16 cellular contexts compared by ENCODE assay signal in genomic region chr14:92460541-92460915, GRCh38. TPM values are rescaled to one million over a fixed set of nuclear protein-coding genes. Genes with fewer than 3 reads are reported as not detected.
DNase-seq lines count a peak whose midpoint lies in the region; ATAC-seq, FAIRE-seq and TF ChIP-seq lines count a peak whose summit lies in the region.
"Had no signal": no experiment of that assay in that cellular context is flagged by ENCODE, and none has a peak within 500 bp of the region (broad histone marks: within the 10 kb centered on the region; RNA-seq: fewer than 3 reads in every experiment).

No MANE protein-coding gene starts in this region.

- CTCF ChIA-PET in endothelial cell of umbilical vein (lab: Charles Lee), result interaction anchor here (0.7 to 3.1 kb wide), 19 partner anchors 11 to 354 kb away, joined by 3 to 17 read pairs (median 4); partner anchors contain the start of genes ATXN3, CPSF2, LGMN and NDUFB1

- no peak overlapping the region for H3K4me3 ChIP-seq in right atrium auricular region
- no peak overlapping the region for H3K4me3 ChIP-seq in endothelial cell of umbilical vein (replicated peaks in 1 of 3; ENCODE audit: insufficient read depth in 1 of 3, low read depth in 1 of 3, low read length in 3 of 3)
- H3K4me3 ChIP-seq in lower leg skin (ENCODE audit: low read depth, poor library complexity, severe bottlenecking), result no peak overlapping the region
- H3K4me3 ChIP-seq: colonic mucosa, SJSA1 had no signal

- H2AFZ ChIP-seq in endothelial cell of umbilical vein (ENCODE audit: low read depth, low read length), result peak overlapping the region; percentile 11

- POLR2A ChIA-PET in endothelial cell of umbilical vein (lab: Charles Lee), result no interaction called here

- H3K27ac ChIP-seq in right atrium auricular region (peak overlapping the region; percentile 58 to 63), endothelial cell of umbilical vein (ENCODE audit: insufficient read depth, low read depth, low read length) (peak overlapping the region; percentile 86)
- H3K27ac ChIP-seq: colonic mucosa, KMS-11, SJSA1 had no signal

- no peaks in the 10 kb centered on the region for H3K9me1 ChIP-seq in endothelial cell of umbilical vein (replicated peaks; ENCODE audit: control insufficient read depth, extremely low read depth, insufficient read depth, low read length)

- no peaks in the 10 kb centered on the region for H4K20me1 ChIP-seq in endothelial cell of umbilical vein (replicated peaks; ENCODE audit: control insufficient read depth, extremely low read depth, insufficient read depth, low read length)

- TF ChIP-seq POLR2A in endothelial cell of umbilical vein (IDR thresholded peaks at IDR 0.05; ENCODE audit: low read depth, low read length) (no peak), lower leg skin (IDR thresholded peaks at IDR 0.05) (no peak)

- peak overlapping the region; percentile 42 for H3K9ac ChIP-seq in endothelial cell of umbilical vein (replicated peaks; ENCODE audit: extremely low read depth, insufficient read depth, low read length)
- H3K9ac ChIP-seq: KMS-11 had no signal

- BruUV-seq in endothelial cell of umbilical vein (replicated peaks; lab: Mats Ljungman, UMichigan), result no TSS peak

- no peaks in the 10 kb centered on the region for H3K79me2 ChIP-seq in endothelial cell of umbilical vein (ENCODE audit: control insufficient read depth, insufficient read depth, low read length)

- DNase-seq in right atrium auricular region (ENCODE audit: low spot score) (no peak), Right ventricle myocardium superior (no peak), endothelial cell of umbilical vein (ENCODE audit: low read depth, low spot score) (no peak), sciatic nerve (ENCODE audit: low spot score) (peak; percentile 23), lower leg skin (ENCODE audit: low spot score in 2 of 2) (no peak), HPDE6-E6E7 (ENCODE audit: extremely low spot score) (no peak), iPS-NIHi11 (ENCODE audit: low spot score) (no peak)
- DNase-seq: ACHN; amniotic stem cell; colonic mucosa; NCI-H2227 treated with DMSO at 0.1 percent for 48 hours; stimulated activated naive CD4-positive, alpha-beta T cell had no signal

- H3K4me1 ChIP-seq in right atrium auricular region (peaks cover 0 to 20% of the 10 kb centered on the region in 2 donors), endothelial cell of umbilical vein (ENCODE audit: control insufficient read depth, extremely low read depth, insufficient read depth, low read length) (peaks cover 30% of the 10 kb centered on the region)
- H3K4me1 ChIP-seq: colonic mucosa had no signal

- 74 to 81% methylated on average over 6 of the region's 6 CpGs for WGBS in lower leg skin, 2 donors

- no peak for ATAC-seq in Right ventricle myocardium superior (ENCODE audit: poor library complexity)
- ATAC-seq in sciatic nerve, result no peak
- ATAC-seq in HG02884 (IDR thresholded peaks at IDR 0.05; ENCODE audit: unreplicated experiment), result no peak

- FAIRE-seq in endothelial cell of umbilical vein (lab: Jason Lieb, UNC), result peak; percentile 24
- FAIRE-seq: TTC549 had no signal

- H3K36me3 ChIP-seq in right atrium auricular region (no peaks in the 10 kb centered on the region), endothelial cell of umbilical vein (ENCODE audit: control insufficient read depth in 2 of 2, extremely low read depth in 1 of 2, insufficient read depth in 2 of 2, low read length in 2 of 2) (no peaks in the 10 kb centered on the region)
- H3K36me3 ChIP-seq: colonic mucosa, SJSA1 had no signal

- dilution Hi-C loops in endothelial cell of umbilical vein (cut with MboI; ENCODE audit: extremely low pct_ligation_motif_present, low sequenced_read_pairs), result no loop called here

- H3K27me3 ChIP-seq in right atrium auricular region (no peaks in the 10 kb centered on the region), endothelial cell of umbilical vein (ENCODE audit: control insufficient read depth in 2 of 2, insufficient read depth in 2 of 2, low read length in 2 of 2) (no peaks in the 10 kb centered on the region)
- H3K27me3 ChIP-seq: colonic mucosa, SJSA1 had no signal

- intact Hi-C loops in Right ventricle myocardium superior (cut with DNase I) (no loop called here), endothelial cell of umbilical vein (cut with micrococcal nuclease) (no loop called here), sciatic nerve (cut with DNase I) (no loop called here), lower leg skin (cut with DNase I; ENCODE audit: low total_unique reads) (no loop called here)

- H3K4me2 ChIP-seq in endothelial cell of umbilical vein (ENCODE audit: insufficient read depth, low read length), result no peak overlapping the region
- H3K4me2 ChIP-seq: KMS-11 had no signal

- no peak for TF ChIP-seq CTCF in right atrium auricular region (IDR thresholded peaks at IDR 0.05)
- TF ChIP-seq CTCF in endothelial cell of umbilical vein (IDR thresholded peaks at IDR 0.05; ENCODE audit: extremely low read depth in 1 of 2, insufficient read depth in 1 of 2, low read depth in 1 of 2, low read length in 2 of 2), result no peak
- no peak for TF ChIP-seq CTCF in lower leg skin (IDR thresholded peaks at IDR 0.05)

- H3K9me3 ChIP-seq in right atrium auricular region (no peaks in the 10 kb centered on the region), endothelial cell of umbilical vein (replicated peaks; ENCODE audit: control insufficient read depth, insufficient read depth, low read length) (no peaks in the 10 kb centered on the region)
- H3K9me3 ChIP-seq: colonic mucosa, SJSA1 had no signal

TF ChIP-seq in endothelial cell of umbilical vein, 7 proteins besides CTCF, POLR2A, EP300 and RAD21:
- TF ChIP-seq JUN (IDR thresholded peaks at IDR 0.05; ENCODE audit: borderline replicate concordance, insufficient read depth, insufficient read length, low read depth), result no peak
- no peak for TF ChIP-seq MYC (IDR thresholded peaks at IDR 0.05; ENCODE audit: low read depth, low read length)
- no peak for TF ChIP-seq MAX (IDR thresholded peaks at IDR 0.05; ENCODE audit: insufficient read depth, insufficient read length)
- TF ChIP-seq FOS (IDR thresholded peaks at IDR 0.05; ENCODE audit: borderline replicate concordance, insufficient read depth, low read length), result no peak
- TF ChIP-seq POLR2AphosphoS5 (IDR thresholded peaks at IDR 0.05; ENCODE audit: insufficient read depth, low read depth, low read length), result no peak
- TF ChIP-seq GATA2 (IDR thresholded peaks at IDR 0.05; ENCODE audit: insufficient read depth, insufficient read length, low read depth, low read length), result no peak
- no peak for TF ChIP-seq EZH2 (IDR thresholded peaks at IDR 0.05; ENCODE audit: borderline replicate concordance, low read depth, low read length, severe bottlenecking)

RNA-seq across cellular contexts. Expression of gene RIN3, which starts 53.1 kb away (rescaled TPM):
- total RNA-seq in right atrium auricular region (10 to 100 TPM in 1 of 2 donors, 1 to 10 TPM in 1; 6.6 to 11.8 TPM), Right ventricle myocardium superior (11.0 TPM), endothelial cell of umbilical vein (20.8 and 29.5 TPM in 2 replicates), sciatic nerve (22.1 TPM), lower leg skin (1 to 10 TPM; 3.0 to 8.7 (median 7.5) TPM)
- 5.1 and 5.8 TPM in 2 replicates for polyA plus RNA-seq in endothelial cell of umbilical vein
- polyA plus RNA-seq in endothelial cell of umbilical vein (2011; cell fraction: cytosol; rRNA removed), result 6.3 and 8.4 TPM in 2 replicates
- polyA plus RNA-seq in endothelial cell of umbilical vein (2011; cell fraction: nucleus; rRNA removed), result 8.8 and 10.4 TPM in 2 replicates
- polyA plus RNA-seq in endothelial cell of umbilical vein (2012), result 11.8 and 12.4 TPM in 2 replicates
- polyA minus RNA-seq in endothelial cell of umbilical vein, result 10.6 and 13.4 TPM in 2 replicates
- not detected for polyA minus RNA-seq in endothelial cell of umbilical vein (2011; cell fraction: cytosol; rRNA and poly(A)+ RNA removed)
- 15.2 and 18.2 TPM in 2 replicates for polyA minus RNA-seq in endothelial cell of umbilical vein (2011; cell fraction: nucleus; rRNA and poly(A)+ RNA removed)
